ENCODE assay signal across 17 cellular contexts in genomic region chr1:60916926-60917325, GRCh38.
"Had no signal": no experiment of that assay in that cellular context is flagged by ENCODE, and none has a peak within 500 bp of the region (broad histone marks: within the 10 kb centered on the region; RNA-seq: fewer than 3 reads in every experiment).

No MANE protein-coding gene starts in this region.

- H3K36me3 ChIP-seq: brain microvascular endothelial cell, tibial nerve, uterus had no signal

- H3K27me3 ChIP-seq: brain microvascular endothelial cell, tibial nerve, uterus had no signal

- FAIRE-seq: endothelial cell of umbilical vein had no signal

- H3K4me1 ChIP-seq: uterus had no signal

- H3K9me3 ChIP-seq: tibial nerve, uterus had no signal

- H3K27ac ChIP-seq: brain microvascular endothelial cell, coronary artery, tibial nerve, uterus had no signal

- DNase-seq: activated naive CD4-positive, alpha-beta T cell treated with Interleukin-2 at 50 U/mL for 16 hours; activated T-cell treated with anti-CD3 and anti-CD28 coated beads for 4 hours; anterior cingulate cortex; brain microvascular endothelial cell; effector CD4-positive, alpha-beta T cell; foreskin fibroblast; hypothalamus; mesenchymal stem cell; naive thymus-derived CD8-positive, alpha-beta T cell; posterior cingulate gyrus; stimulated activated CD4-positive, alpha-beta T cell treated with anti-CD3 and anti-CD28 coated beads, Interleukin-15, amount 100 ng/mL, for 24 hours; stimulated activated CD4-positive, alpha-beta T cell treated with anti-CD3 and anti-CD28 coated beads, Interleukin-4, amount 100 ng/mL, for 1 hour; stimulated activated naive B cell treated with anti-CD40 and anti-IgM and Interleukin-4, amounts not matched to agents 10 μg/mL and 1 μg/mL and 100 μg/mL, for 72 hours; uterus had no signal

- H3K4me3 ChIP-seq: coronary artery, tibial nerve, uterus had no signal
